ENCODE assay signal across 19 cellular contexts in genomic region chr14:68423686-68424085, GRCh38.
DNase-seq lines count a peak whose midpoint lies in the region; ATAC-seq and TF ChIP-seq lines count a peak whose summit lies in the region.
"Had no signal": no experiment of that assay in that cellular context is flagged by ENCODE, and none has a peak within 500 bp of the region (broad histone marks: within the 10 kb centered on the region; RNA-seq: fewer than 3 reads in every experiment).

No MANE protein-coding gene starts in this region.

- TF ChIP-seq CTCF in activated B cell treated with CpG ODN at 0.5 μM for 24 hours (IDR thresholded peaks at IDR 0.05), result no peak

- CTCF ChIA-PET in activated B cell treated with CpG ODN at 0.5 μM for 24 hours (lab: Charles Lee), result no interaction called here

- H3K4me1 Mint-ChIP-seq in activated B cell treated with CpG ODN at 0.5 μM for 24 hours (peaks cover 35% of the 10 kb centered on the region), memory B cell (peaks cover 13% of the 10 kb centered on the region)
- peaks cover 22 to 50% of the 10 kb centered on the region in 2 donors for H3K4me1 Mint-ChIP-seq in stimulated activated naive B cell treated with anti-CD40 and anti-IgM and Interleukin-4, amounts not matched to agents 10 μg/mL and 1 μg/mL and 100 μg/mL, for 72 hours

- H3K4me3 Mint-ChIP-seq in activated B cell treated with CpG ODN at 0.5 μM for 24 hours (no peak overlapping the region), memory B cell (no peak overlapping the region)
- no peak overlapping the region for H3K4me3 Mint-ChIP-seq in stimulated activated naive B cell treated with anti-CD40 and anti-IgM and Interleukin-4, amounts not matched to agents 10 μg/mL and 1 μg/mL and 100 μg/mL, for 72 hours
- H3K4me3 Mint-ChIP-seq: CD4-positive, alpha-beta T cell had no signal

- no peaks in the 10 kb centered on the region for H3K36me3 Mint-ChIP-seq in activated B cell treated with CpG ODN at 0.5 μM for 24 hours (ENCODE audit: low read depth)
- peaks cover 7% of the 10 kb centered on the region for H3K36me3 Mint-ChIP-seq in memory B cell
- H3K36me3 Mint-ChIP-seq in stimulated activated naive B cell treated with anti-CD40 and anti-IgM and Interleukin-4, amounts not matched to agents 10 μg/mL and 1 μg/mL and 100 μg/mL, for 72 hours, result peaks cover 20 to 22% of the 10 kb centered on the region in 2 donors

- ATAC-seq in activated B cell treated with CpG ODN at 0.5 μM for 24 hours (ENCODE audit: low read depth) (peak; percentile 31), memory B cell (ENCODE audit: low read depth) (peak; percentile 29), HG03460 (IDR thresholded peaks at IDR 0.05; ENCODE audit: unreplicated experiment) (no peak)
- ATAC-seq in stimulated activated naive B cell treated with anti-CD40 and anti-IgM and Interleukin-4, amounts not matched to agents 10 μg/mL and 1 μg/mL and 100 μg/mL, for 72 hours (replicated peaks), result peak; percentile 43 to 46
- ATAC-seq: HCT116, PC-3 had no signal

- peak overlapping the region; percentile 59 for H3K27ac Mint-ChIP-seq in activated B cell treated with CpG ODN at 0.5 μM for 24 hours
- peak overlapping the region; percentile 46 for H3K27ac Mint-ChIP-seq in memory B cell
- H3K27ac Mint-ChIP-seq in stimulated activated naive B cell treated with anti-CD40 and anti-IgM and Interleukin-4, amounts not matched to agents 10 μg/mL and 1 μg/mL and 100 μg/mL, for 72 hours, result peak overlapping the region; percentile 75
- H3K27ac Mint-ChIP-seq: CD4-positive, alpha-beta T cell had no signal

- intact Hi-C loops in activated B cell treated with CpG ODN at 0.5 μM for 24 hours (cut with micrococcal nuclease) (no loop called here), posterior cingulate gyrus (cut with DNase I) (no loop called here)

- DNase-seq in CD1c-positive myeloid dendritic cell (ENCODE audit: extremely low spot score), result peak; percentile 52
- no peak for DNase-seq in activated B cell treated with CpG ODN at 0.5 μM for 24 hours
- DNase-seq in memory B cell (ENCODE audit: low spot score in 2 of 2), result no peak
- DNase-seq in stimulated activated naive B cell treated with anti-CD40 and anti-IgM and Interleukin-4, amounts not matched to agents 10 μg/mL and 1 μg/mL and 100 μg/mL, for 72 hours, result no peak
- DNase-seq in NCI-H446 treated with DMSO at 0.1 percent for 48 hours (lab: John Stamatoyannopoulos, UW), result no peak
- DNase-seq in posterior cingulate gyrus, result no peak
- DNase-seq: ACHN; CD4-positive, alpha-beta T cell; DMS153; GF-D8; GOT3; KG1; NCI-H1417; NCI-H187; NCI-H2107; NCI-H510A treated with DMSO at 0.1 percent for 48 hours; PC-3 had no signal

- H3K9me3 Mint-ChIP-seq in activated B cell treated with CpG ODN at 0.5 μM for 24 hours, result no peaks in the 10 kb centered on the region
- H3K9me3 Mint-ChIP-seq in memory B cell, result no peaks in the 10 kb centered on the region
- peaks cover 0 to 2% of the 10 kb centered on the region in 2 donors for H3K9me3 Mint-ChIP-seq in stimulated activated naive B cell treated with anti-CD40 and anti-IgM and Interleukin-4, amounts not matched to agents 10 μg/mL and 1 μg/mL and 100 μg/mL, for 72 hours
- H3K9me3 Mint-ChIP-seq: CD4-positive, alpha-beta T cell had no signal

- POLR2A ChIA-PET in activated B cell treated with CpG ODN at 0.5 μM for 24 hours (lab: Charles Lee), result no interaction called here

- no peaks in the 10 kb centered on the region for H3K27me3 Mint-ChIP-seq in activated B cell treated with CpG ODN at 0.5 μM for 24 hours
- H3K27me3 Mint-ChIP-seq in memory B cell, result no peaks in the 10 kb centered on the region
- H3K27me3 Mint-ChIP-seq in stimulated activated naive B cell treated with anti-CD40 and anti-IgM and Interleukin-4, amounts not matched to agents 10 μg/mL and 1 μg/mL and 100 μg/mL, for 72 hours, result no peaks in the 10 kb centered on the region
- H3K27me3 Mint-ChIP-seq: CD4-positive, alpha-beta T cell had no signal
